In genomic region chr10:87868277-87868676, GRCh38 we compare ENCODE assay signal across 8 cellular contexts. TPM values are rescaled to one million over a fixed set of nuclear protein-coding genes. Genes with fewer than 3 reads are reported as not detected.
DNase-seq lines count a peak whose midpoint lies in the region; TF ChIP-seq lines count a peak whose summit lies in the region.

No MANE protein-coding gene starts in this region.

- H3K27ac ChIP-seq in OCI-LY7 (ENCODE audit: low read depth, low read length, poor library complexity, severe bottlenecking) (peak overlapping the region; percentile 29), prostate gland (peak overlapping the region; percentile 89 to 97)

- H3K36me3 Mint-ChIP-seq in endothelial cell (ENCODE audit: low read depth, unreplicated experiment): peaks cover 6% of the 10 kb centered on the region

- peak overlapping the region; percentile 44 for H3K4me3 Mint-ChIP-seq in endothelial cell (ENCODE audit: unreplicated experiment)

- TF ChIP-seq POLR2A in prostate gland (IDR thresholded peaks at IDR 0.05): no peak

- H3K36me3 ChIP-seq in OCI-LY7 (ENCODE audit: insufficient read depth, low read length) (peaks cover 86% of the 10 kb centered on the region), prostate gland (no peaks in the 10 kb centered on the region)

- peak overlapping the region; percentile 89 for H3K4me2 ChIP-seq in OCI-LY7 (ENCODE audit: low read length)

- intact Hi-C loops in OCI-LY7 (cut with micrococcal nuclease; ENCODE audit: unreplicated experiment): no loop called here
- intact Hi-C loops in prostate gland (cut with DNase I): loop anchor here (10.0 kb wide), 1 partner anchor 267 kb away; no protein-coding TSS in a partner anchor

- 7% methylated on average over 1 of the region's 1 CpG for WGBS in prostate gland

- BruUV-seq in OCI-LY7 (replicated peaks; lab: Mats Ljungman, UMichigan): no TSS peak

- no peak overlapping the region for H3K27ac Mint-ChIP-seq in endothelial cell (ENCODE audit: unreplicated experiment)

- POLR2A ChIA-PET in OCI-LY7 (lab: Charles Lee): interaction anchor here (0.5 to 1.3 kb wide), 10 partner anchors 14 to 524 kb away, joined by 3 to 6 read pairs (median 4); no protein-coding TSS in a partner anchor

- H3K27me3 Mint-ChIP-seq in endothelial cell (ENCODE audit: unreplicated experiment): peaks cover 7% of the 10 kb centered on the region

- H3K4me3 ChIP-seq in OCI-LY7 (ENCODE audit: low read depth, low read length, poor library complexity, severe bottlenecking) (peak overlapping the region; percentile 96), prostate gland (peak overlapping the region; percentile 64 to 95)

- H3K4me1 ChIP-seq in OCI-LY7 (ENCODE audit: insufficient read depth, low read length, poor library complexity, severe bottlenecking) (peaks cover 38% of the 10 kb centered on the region), prostate gland (replicated peaks) (no peaks in the 10 kb centered on the region)

- no peaks in the 10 kb centered on the region for H3K9me3 ChIP-seq in OCI-LY7 (ENCODE audit: low read length)
- H3K9me3 ChIP-seq in prostate gland: no peaks in the 10 kb centered on the region

- TF ChIP-seq CTCF in OCI-LY7 (conservative IDR thresholded peaks at IDR 0.05; ENCODE audit: low read length) (no peak), endothelial cell (IDR thresholded peaks at IDR 0.05; ENCODE audit: unreplicated experiment) (no peak), prostate gland (IDR thresholded peaks at IDR 0.05) (no peak)

- peaks cover 24% of the 10 kb centered on the region for H3K4me1 Mint-ChIP-seq in endothelial cell (ENCODE audit: unreplicated experiment)

- H3K27me3 ChIP-seq in prostate gland (replicated peaks; ENCODE audit: insufficient read depth): no peaks in the 10 kb centered on the region

- no peaks in the 10 kb centered on the region for H3K9me2 ChIP-seq in OCI-LY7 (ENCODE audit: insufficient read depth, low read length)

- H2AFZ ChIP-seq in OCI-LY7 (ENCODE audit: low read length): no peak overlapping the region

- CTCF ChIA-PET in OCI-LY7 (lab: Charles Lee; ENCODE audit: unreplicated experiment): interaction anchor here (0.5 kb wide), 1 partner anchor 160 kb away, joined by 3 read pairs; no protein-coding TSS in a partner anchor

- H3K79me2 ChIP-seq in OCI-LY7 (ENCODE audit: insufficient read depth, low read depth, low read length): peaks cover 94% of the 10 kb centered on the region

- no peaks in the 10 kb centered on the region for H3K9me3 Mint-ChIP-seq in endothelial cell (ENCODE audit: unreplicated experiment)

- DNase-seq in EH (ENCODE audit: low read depth) (peak; percentile 30), OCI-LY7 (ENCODE audit: low spot score) (no peak), endothelial cell (ENCODE audit: low spot score) (no peak), prostate gland (ENCODE audit: low spot score) (no peak), NCI-H226 (no peak), LoVo (ENCODE audit: low spot score) (no peak), NCI-H2227 treated with DMSO at 0.1 percent for 48 hours (lab: John Stamatoyannopoulos, UW) (no peak), NCI-H2171 (lab: John Stamatoyannopoulos, UW) (no peak)

- peaks cover 54% of the 10 kb centered on the region for H4K20me1 ChIP-seq in OCI-LY7 (ENCODE audit: insufficient read depth, low read length)

RNA-seq across cellular contexts. Expression of gene PTEN, which starts 4.9 kb away (rescaled TPM):
- 113 and 135 TPM in 2 replicates for total RNA-seq in OCI-LY7 (2014; rRNA removed; shearing (Covaris generic))
- total RNA-seq in OCI-LY7 (2022): 173 and 176 TPM in 2 replicates
- total RNA-seq in endothelial cell (ENCODE audit: unreplicated experiment): 71.0 TPM
- total RNA-seq in prostate gland: 10 to 100 TPM; 85.8 to 90.2 TPM

RNA-seq across cellular contexts. Expression of gene KLLN, which starts 4.9 kb away (rescaled TPM):
- 2.4 and 3.8 TPM in 2 replicates for total RNA-seq in OCI-LY7 (2014; rRNA removed; shearing (Covaris generic))
- total RNA-seq in OCI-LY7 (2022): 5.1 and 5.5 TPM in 2 replicates
- 0.74 TPM for total RNA-seq in endothelial cell (ENCODE audit: unreplicated experiment)
- 1 to 10 TPM in 1 of 2 donors, under 1 TPM in 1; 0.55 to 1.1 TPM for total RNA-seq in prostate gland

RNA-seq across cellular contexts. Expression of gene ATAD1, which starts 50.3 kb away (rescaled TPM):
- 17.7 and 19.6 TPM in 2 replicates for total RNA-seq in OCI-LY7 (2014; rRNA removed; shearing (Covaris generic))
- total RNA-seq in OCI-LY7 (2022) (44.7 and 47.7 TPM in 2 replicates), endothelial cell (ENCODE audit: unreplicated experiment) (38.0 TPM), prostate gland (10 to 100 TPM; 50.2 to 59.6 TPM)
